Comparison of ENCODE assay signal across 11 cellular contexts in the genomic region with DNA sequence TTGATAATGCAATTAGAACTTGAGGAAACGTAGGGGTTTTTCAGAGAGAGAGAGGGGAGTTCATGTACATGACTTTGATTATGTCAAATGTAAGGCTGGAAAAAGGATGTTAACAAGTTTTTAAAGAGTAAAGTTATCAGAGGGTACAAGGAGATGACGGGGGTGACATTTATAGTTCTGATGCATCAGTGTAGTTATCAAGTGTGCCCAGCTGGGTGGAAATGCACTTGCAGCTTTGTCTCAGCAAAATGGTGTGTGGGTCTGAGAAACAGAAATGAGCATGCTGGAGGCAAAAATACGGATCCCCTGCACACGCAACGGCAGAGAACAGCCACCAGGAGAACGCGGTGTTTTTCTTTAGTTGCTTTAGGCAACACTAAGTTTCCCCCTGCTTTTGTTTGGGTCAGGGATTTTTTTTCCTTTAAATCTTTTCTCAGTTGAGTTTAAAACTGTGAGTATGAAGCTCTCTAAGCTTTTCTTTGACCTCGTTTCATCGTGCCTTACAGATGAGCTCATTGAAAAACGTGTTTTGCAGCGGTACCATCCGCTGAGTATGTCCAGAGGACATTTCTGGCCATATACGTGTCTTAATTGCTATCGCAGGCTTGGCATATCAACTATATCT.
DNase-seq lines count a peak whose midpoint lies in the region; TF ChIP-seq lines count a peak whose summit lies in the region.
"Had no signal": no experiment of that assay in that cellular context is flagged by ENCODE, and none has a peak within 500 bp of the region (broad histone marks: within the 10 kb centered on the region; RNA-seq: fewer than 3 reads in every experiment).

No MANE protein-coding gene starts in this region.

- H3K79me2 ChIP-seq in Loucy (ENCODE audit: insufficient read depth, low read length), result no peaks in the 10 kb centered on the region

- peaks cover 26% of the 10 kb centered on the region for H3K4me1 ChIP-seq in Loucy (ENCODE audit: insufficient read depth, low read length, poor library complexity, severe bottlenecking)
- H3K4me1 ChIP-seq in esophagus squamous epithelium, result peaks cover 0 to 31% (median 6%) of the 10 kb centered on the region in 3 donors
- no peaks in the 10 kb centered on the region for H3K4me1 ChIP-seq in colonic mucosa
- no peaks in the 10 kb centered on the region for H3K4me1 ChIP-seq in CD8-positive, alpha-beta memory T cell (ENCODE audit: insufficient read depth, low read length)
- H3K4me1 ChIP-seq: right lobe of liver had no signal

- WGBS in esophagus squamous epithelium, 2 donors, result 56 to 65% methylated on average over 14 of the region's 14 CpGs

- H3K27ac Mint-ChIP-seq in nephron progenitor cell, result peak overlapping the region; percentile 87
- no peak overlapping the region for H3K27ac Mint-ChIP-seq in CD8-positive, alpha-beta memory T cell
- H3K27ac Mint-ChIP-seq: activated B cell treated with CpG ODN at 0.5 μM for 24 hours had no signal

- peaks cover 30% of the 10 kb centered on the region for H3K36me3 Mint-ChIP-seq in nephron progenitor cell (ENCODE audit: low read depth)
- no peaks in the 10 kb centered on the region for H3K36me3 Mint-ChIP-seq in CD8-positive, alpha-beta memory T cell

- peak; percentile 43 for TF ChIP-seq CTCF in Loucy (conservative IDR thresholded peaks at IDR 0.05; ENCODE audit: low read length)
- peak in 2 of 6 experiments; percentile 12 for TF ChIP-seq CTCF in esophagus squamous epithelium (IDR thresholded peaks at IDR 0.05)
- peak; percentile 32 for TF ChIP-seq CTCF in nephron progenitor cell (IDR thresholded peaks at IDR 0.05)
- no peak for TF ChIP-seq CTCF in colonic mucosa (IDR thresholded peaks at IDR 0.05)

- peaks cover 32% of the 10 kb centered on the region for H3K4me1 Mint-ChIP-seq in nephron progenitor cell
- no peaks in the 10 kb centered on the region for H3K4me1 Mint-ChIP-seq in CD8-positive, alpha-beta memory T cell
- H3K4me1 Mint-ChIP-seq: activated B cell treated with CpG ODN at 0.5 μM for 24 hours had no signal

- H3K9ac ChIP-seq in Loucy (ENCODE audit: low read depth, low read length, poor library complexity, severe bottlenecking), result no peak overlapping the region
- no peak overlapping the region for H3K9ac ChIP-seq in colonic mucosa (ENCODE audit: low read depth in 2 of 2, low read length in 2 of 2)

- CTCF ChIA-PET in CD8-positive, alpha-beta memory T cell (lab: Charles Lee), result no interaction called here

- H3K4me3 Mint-ChIP-seq in nephron progenitor cell, result no peak overlapping the region
- H3K4me3 Mint-ChIP-seq in CD8-positive, alpha-beta memory T cell, result no peak overlapping the region
- H3K4me3 Mint-ChIP-seq: activated B cell treated with CpG ODN at 0.5 μM for 24 hours had no signal

- H3F3A ChIP-seq in Loucy (ENCODE audit: low read depth), result no peaks in the 10 kb centered on the region

- H4K20me1 ChIP-seq in Loucy (ENCODE audit: insufficient read depth, low read length, poor library complexity, severe bottlenecking), result no peaks in the 10 kb centered on the region

- H3K27me3 Mint-ChIP-seq in nephron progenitor cell (ENCODE audit: low read depth, poor library complexity), result no peaks in the 10 kb centered on the region
- H3K27me3 Mint-ChIP-seq in CD8-positive, alpha-beta memory T cell, result peaks cover 0 to 3% of the 10 kb centered on the region in 2 donors
- H3K27me3 Mint-ChIP-seq: activated B cell treated with CpG ODN at 0.5 μM for 24 hours had no signal

- H3K36me3 ChIP-seq in Loucy (ENCODE audit: insufficient read depth, low read length) (no peaks in the 10 kb centered on the region), esophagus squamous epithelium (no peaks in the 10 kb centered on the region), H7 (replicated peaks; ENCODE audit: control insufficient read depth, insufficient read depth, low read length) (no peaks in the 10 kb centered on the region), colonic mucosa (no peaks in the 10 kb centered on the region)
- no peaks in the 10 kb centered on the region for H3K36me3 ChIP-seq in CD8-positive, alpha-beta memory T cell (ENCODE audit: insufficient read depth, low read length)
- H3K36me3 ChIP-seq: right lobe of liver had no signal

- H3K9me3 ChIP-seq in Loucy (ENCODE audit: insufficient read depth, low read depth, low read length) (no peaks in the 10 kb centered on the region), esophagus squamous epithelium (no peaks in the 10 kb centered on the region), colonic mucosa (no peaks in the 10 kb centered on the region)
- H3K9me3 ChIP-seq in CD8-positive, alpha-beta memory T cell (ENCODE audit: low read length), result no peaks in the 10 kb centered on the region
- H3K9me3 ChIP-seq: right lobe of liver had no signal

- H3K4me3 ChIP-seq in Loucy (ENCODE audit: low read length, poor library complexity, severe bottlenecking) (no peak overlapping the region), esophagus squamous epithelium (no peak overlapping the region), H7 (ENCODE audit: insufficient read depth, low read depth, low read length) (no peak overlapping the region), colonic mucosa (no peak overlapping the region)
- no peak overlapping the region for H3K4me3 ChIP-seq in CD8-positive, alpha-beta memory T cell (ENCODE audit: low read length)
- H3K4me3 ChIP-seq: right lobe of liver had no signal

- H3K9me3 Mint-ChIP-seq in nephron progenitor cell, result peaks cover 14% of the 10 kb centered on the region
- H3K9me3 Mint-ChIP-seq in CD8-positive, alpha-beta memory T cell, result peaks cover 0 to 5% (median 2%) of the 10 kb centered on the region in 5 donors

- POLR2A ChIA-PET in CD8-positive, alpha-beta memory T cell (lab: Charles Lee), result no interaction called here

- TF ChIP-seq POLR2A in esophagus squamous epithelium (IDR thresholded peaks at IDR 0.05), result no peak

- intact Hi-C loops in esophagus squamous epithelium (cut with DNase I) (no loop called here), colonic mucosa (cut with DNase I) (no loop called here)

- H3K27me3 ChIP-seq in Loucy (ENCODE audit: insufficient read depth, low read length, poor library complexity, severe bottlenecking) (no peaks in the 10 kb centered on the region), esophagus squamous epithelium (no peaks in the 10 kb centered on the region), H7 (ENCODE audit: control insufficient read depth, insufficient read depth, low read length) (no peaks in the 10 kb centered on the region), colonic mucosa (no peaks in the 10 kb centered on the region)
- no peaks in the 10 kb centered on the region for H3K27me3 ChIP-seq in CD8-positive, alpha-beta memory T cell (ENCODE audit: insufficient read depth, low read length, poor library complexity, severe bottlenecking)
- H3K27me3 ChIP-seq: right lobe of liver had no signal

- no peaks in the 10 kb centered on the region for H3K9me2 ChIP-seq in Loucy (replicated peaks; ENCODE audit: low read depth, low read length)

- H3K4me2 ChIP-seq in Loucy (ENCODE audit: low read depth, low read length, poor library complexity, severe bottlenecking), result no peak overlapping the region

- peak; percentile 74 for DNase-seq in AG08395 (ENCODE audit: low spot score)
- no peak for DNase-seq in esophagus squamous epithelium (lab: John Stamatoyannopoulos, UW)
- DNase-seq in nephron progenitor cell, result no peak
- DNase-seq in H7, result no peak
- no peak for DNase-seq in colonic mucosa
- no peak for DNase-seq in NCI-H226
- DNase-seq in CD8-positive, alpha-beta memory T cell, result no peak
- DNase-seq: activated B cell treated with CpG ODN at 0.5 μM for 24 hours, AML-193, right lobe of liver had no signal

- 0 out of 2 replicates have a peak overlapping the region, but pooled peaks have one; percentile 33 for H2AFZ ChIP-seq in Loucy (ENCODE audit: low read length)

- H3K27ac ChIP-seq in esophagus squamous epithelium, result peak overlapping the region in 3 of 4 donors; percentile 67 to 76 (median 70)
- no peak overlapping the region for H3K27ac ChIP-seq in colonic mucosa
- no peak overlapping the region for H3K27ac ChIP-seq in CD8-positive, alpha-beta memory T cell (ENCODE audit: low read depth, low read length)
- H3K27ac ChIP-seq: right lobe of liver had no signal

Comparison
In these comparisons a context has a peak if more than half of its experiments do, and no peak if none do; other contexts are left out.
1. H3K27ac ChIP-seq: peak in esophagus squamous epithelium (3 of 4); none in colonic mucosa (single experiment) and CD8-positive, alpha-beta memory T cell (single experiment).